Comparison of ENCODE assay signal across 14 cellular contexts in genomic region chr10:110576220-110576619, GRCh38. TPM values are rescaled to one million over a fixed set of nuclear protein-coding genes. Genes with fewer than 3 reads are reported as not detected.
DNase-seq lines count a peak whose midpoint lies in the region; ATAC-seq, FAIRE-seq and TF ChIP-seq lines count a peak whose summit lies in the region.
"Had no signal": no experiment of that assay in that cellular context is flagged by ENCODE, and none has a peak within 500 bp of the region (broad histone marks: within the 10 kb centered on the region; RNA-seq: fewer than 3 reads in every experiment).

No MANE protein-coding gene starts in this region.

- peaks cover 5 to 19% of the 10 kb centered on the region in 2 experiments for H3K36me3 ChIP-seq in endothelial cell of umbilical vein (ENCODE audit: control insufficient read depth in 2 of 2, extremely low read depth in 1 of 2, insufficient read depth in 2 of 2, low read length in 2 of 2)

- no peak for ATAC-seq in activated CD8-positive, alpha-beta T cell treated with anti-CD3 and anti-CD28 coated beads for 36 hours
- no peak for ATAC-seq in activated CD8-positive, alpha-beta T cell treated with anti-CD3 and anti-CD28 coated beads, Interleukin-2, amount 10 ng/mL, durations not matched to agents 7 days and 5 days
- no peak for ATAC-seq in HG02763 (IDR thresholded peaks at IDR 0.05; ENCODE audit: unreplicated experiment)
- ATAC-seq in GM18873 (IDR thresholded peaks at IDR 0.05; ENCODE audit: low FRiP score, unreplicated experiment) = no peak
- ATAC-seq in stimulated activated naive B cell treated with anti-CD40 and anti-IgM and Interleukin-4, amounts not matched to agents 10 μg/mL and 1 μg/mL and 100 μg/mL, for 72 hours (replicated peaks) = no peak
- ATAC-seq: effector memory CD8-positive, alpha-beta T cell had no signal

- no peaks in the 10 kb centered on the region for H3K9me3 Mint-ChIP-seq in activated CD8-positive, alpha-beta T cell treated with anti-CD3 and anti-CD28 coated beads for 36 hours
- H3K9me3 Mint-ChIP-seq in activated CD8-positive, alpha-beta T cell treated with anti-CD3 and anti-CD28 coated beads, Interleukin-2, amount 10 ng/mL, durations not matched to agents 7 days and 5 days (ENCODE audit: insufficient read depth) = no peaks in the 10 kb centered on the region
- H3K9me3 Mint-ChIP-seq in stimulated activated naive B cell treated with anti-CD40 and anti-IgM and Interleukin-4, amounts not matched to agents 10 μg/mL and 1 μg/mL and 100 μg/mL, for 72 hours = no peaks in the 10 kb centered on the region
- H3K9me3 Mint-ChIP-seq: effector memory CD8-positive, alpha-beta T cell had no signal

- peaks cover 10% of the 10 kb centered on the region for H3K4me1 ChIP-seq in endothelial cell of umbilical vein (ENCODE audit: control insufficient read depth, extremely low read depth, insufficient read depth, low read length)

- intact Hi-C loops in activated CD8-positive, alpha-beta T cell treated with anti-CD3 and anti-CD28 coated beads for 36 hours (cut with micrococcal nuclease) = no loop called here
- intact Hi-C loops in endothelial cell of umbilical vein (cut with micrococcal nuclease) = no loop called here

- H3K4me1 Mint-ChIP-seq in activated CD8-positive, alpha-beta T cell treated with anti-CD3 and anti-CD28 coated beads for 36 hours (ENCODE audit: low read depth) = peaks cover 36% of the 10 kb centered on the region
- peaks cover 23% of the 10 kb centered on the region for H3K4me1 Mint-ChIP-seq in activated CD8-positive, alpha-beta T cell treated with anti-CD3 and anti-CD28 coated beads, Interleukin-2, amount 10 ng/mL, durations not matched to agents 7 days and 5 days (ENCODE audit: low read depth)
- H3K4me1 Mint-ChIP-seq in stimulated activated naive B cell treated with anti-CD40 and anti-IgM and Interleukin-4, amounts not matched to agents 10 μg/mL and 1 μg/mL and 100 μg/mL, for 72 hours = peaks cover 5 to 23% of the 10 kb centered on the region in 2 donors

- no peak overlapping the region for H3K27ac ChIP-seq in endothelial cell of umbilical vein (ENCODE audit: insufficient read depth, low read depth, low read length)

- H3K27me3 Mint-ChIP-seq in activated CD8-positive, alpha-beta T cell treated with anti-CD3 and anti-CD28 coated beads for 36 hours = no peaks in the 10 kb centered on the region
- no peaks in the 10 kb centered on the region for H3K27me3 Mint-ChIP-seq in activated CD8-positive, alpha-beta T cell treated with anti-CD3 and anti-CD28 coated beads, Interleukin-2, amount 10 ng/mL, durations not matched to agents 7 days and 5 days (ENCODE audit: low read depth)
- no peaks in the 10 kb centered on the region for H3K27me3 Mint-ChIP-seq in stimulated activated naive B cell treated with anti-CD40 and anti-IgM and Interleukin-4, amounts not matched to agents 10 μg/mL and 1 μg/mL and 100 μg/mL, for 72 hours
- H3K27me3 Mint-ChIP-seq: effector memory CD8-positive, alpha-beta T cell had no signal

- peaks cover 2% of the 10 kb centered on the region for H3K9me1 ChIP-seq in endothelial cell of umbilical vein (replicated peaks; ENCODE audit: control insufficient read depth, extremely low read depth, insufficient read depth, low read length)

- no peak overlapping the region for H3K4me3 Mint-ChIP-seq in activated CD8-positive, alpha-beta T cell treated with anti-CD3 and anti-CD28 coated beads for 36 hours
- H3K4me3 Mint-ChIP-seq in activated CD8-positive, alpha-beta T cell treated with anti-CD3 and anti-CD28 coated beads, Interleukin-2, amount 10 ng/mL, durations not matched to agents 7 days and 5 days = no peak overlapping the region
- no peak overlapping the region for H3K4me3 Mint-ChIP-seq in stimulated activated naive B cell treated with anti-CD40 and anti-IgM and Interleukin-4, amounts not matched to agents 10 μg/mL and 1 μg/mL and 100 μg/mL, for 72 hours
- H3K4me3 Mint-ChIP-seq: effector memory CD8-positive, alpha-beta T cell had no signal

- no peak overlapping the region for H3K4me2 ChIP-seq in endothelial cell of umbilical vein (ENCODE audit: insufficient read depth, low read length)

- no peak for DNase-seq in activated CD8-positive, alpha-beta T cell treated with anti-CD3 and anti-CD28 coated beads for 36 hours
- DNase-seq in activated CD8-positive, alpha-beta T cell treated with anti-CD3 and anti-CD28 coated beads, Interleukin-2, amount 10 ng/mL, durations not matched to agents 7 days and 5 days = no peak
- no peak for DNase-seq in RCC 7860 (ENCODE audit: low spot score)
- peak; percentile 66 for DNase-seq in endothelial cell of umbilical vein (ENCODE audit: low read depth, low spot score)
- DNase-seq in pulmonary artery endothelial cell (ENCODE audit: low read depth, low spot score) = peak; percentile 35
- no peak for DNase-seq in stimulated activated naive B cell treated with anti-CD40 and anti-IgM and Interleukin-4, amounts not matched to agents 10 μg/mL and 1 μg/mL and 100 μg/mL, for 72 hours
- DNase-seq: ACHN; amygdala; effector memory CD8-positive, alpha-beta T cell; NCI-H446 treated with DMSO at 0.1 percent for 48 hours; T-helper 9 cell had no signal

- H2AFZ ChIP-seq in endothelial cell of umbilical vein (ENCODE audit: low read depth, low read length) = no peak overlapping the region

- H3K27ac Mint-ChIP-seq in activated CD8-positive, alpha-beta T cell treated with anti-CD3 and anti-CD28 coated beads for 36 hours = peak overlapping the region; percentile 22
- no peak overlapping the region for H3K27ac Mint-ChIP-seq in activated CD8-positive, alpha-beta T cell treated with anti-CD3 and anti-CD28 coated beads, Interleukin-2, amount 10 ng/mL, durations not matched to agents 7 days and 5 days
- H3K27ac Mint-ChIP-seq in stimulated activated naive B cell treated with anti-CD40 and anti-IgM and Interleukin-4, amounts not matched to agents 10 μg/mL and 1 μg/mL and 100 μg/mL, for 72 hours = no peak overlapping the region

- no peak overlapping the region for H3K9ac ChIP-seq in endothelial cell of umbilical vein (replicated peaks; ENCODE audit: extremely low read depth, insufficient read depth, low read length)

- FAIRE-seq in RCC 7860 (lab: Jason Lieb, UNC) (peak; percentile 57), endothelial cell of umbilical vein (lab: Jason Lieb, UNC) (peak; percentile 15)

- TF ChIP-seq CTCF in activated CD8-positive, alpha-beta T cell treated with anti-CD3 and anti-CD28 coated beads for 36 hours (IDR thresholded peaks at IDR 0.05) = no peak
- no peak for TF ChIP-seq CTCF in endothelial cell of umbilical vein (IDR thresholded peaks at IDR 0.05; ENCODE audit: extremely low read depth in 1 of 2, insufficient read depth in 1 of 2, low read depth in 1 of 2, low read length in 2 of 2)

- POLR2A ChIA-PET in activated CD8-positive, alpha-beta T cell treated with anti-CD3 and anti-CD28 coated beads for 36 hours (lab: Charles Lee) = interaction anchor here (1.1 kb wide), 1 partner anchor 73 kb away, joined by 3 read pairs; no protein-coding TSS in a partner anchor
- POLR2A ChIA-PET in activated CD8-positive, alpha-beta T cell treated with anti-CD3 and anti-CD28 coated beads, Interleukin-2, amount 10 ng/mL, durations not matched to agents 7 days and 5 days (lab: Charles Lee) = no interaction called here
- POLR2A ChIA-PET in endothelial cell of umbilical vein (lab: Charles Lee) = no interaction called here

- BruUV-seq in endothelial cell of umbilical vein (replicated peaks; lab: Mats Ljungman, UMichigan) = no TSS peak

- dilution Hi-C loops in endothelial cell of umbilical vein (cut with MboI; ENCODE audit: extremely low pct_ligation_motif_present, low sequenced_read_pairs) = no loop called here

- TF ChIP-seq POLR2A in endothelial cell of umbilical vein (IDR thresholded peaks at IDR 0.05; ENCODE audit: low read depth, low read length) = no peak

- H3K27me3 ChIP-seq in endothelial cell of umbilical vein (ENCODE audit: control insufficient read depth in 2 of 2, insufficient read depth in 2 of 2, low read length in 2 of 2) = no peaks in the 10 kb centered on the region

- H3K79me2 ChIP-seq in endothelial cell of umbilical vein (ENCODE audit: control insufficient read depth, insufficient read depth, low read length) = peaks cover 47% of the 10 kb centered on the region

- no peak overlapping the region for H3K4me3 ChIP-seq in endothelial cell of umbilical vein (replicated peaks in 1 of 3; ENCODE audit: insufficient read depth in 1 of 3, low read depth in 1 of 3, low read length in 3 of 3)
- H3K4me3 ChIP-seq: lung had no signal

- no peaks in the 10 kb centered on the region for H3K9me3 ChIP-seq in endothelial cell of umbilical vein (replicated peaks; ENCODE audit: control insufficient read depth, insufficient read depth, low read length)

- H3K36me3 Mint-ChIP-seq in activated CD8-positive, alpha-beta T cell treated with anti-CD3 and anti-CD28 coated beads for 36 hours (ENCODE audit: low read depth) = peaks cover 37% of the 10 kb centered on the region
- H3K36me3 Mint-ChIP-seq in activated CD8-positive, alpha-beta T cell treated with anti-CD3 and anti-CD28 coated beads, Interleukin-2, amount 10 ng/mL, durations not matched to agents 7 days and 5 days (ENCODE audit: low read depth) = peaks cover 62% of the 10 kb centered on the region
- H3K36me3 Mint-ChIP-seq in stimulated activated naive B cell treated with anti-CD40 and anti-IgM and Interleukin-4, amounts not matched to agents 10 μg/mL and 1 μg/mL and 100 μg/mL, for 72 hours = peaks cover 14 to 18% of the 10 kb centered on the region in 2 donors

- H4K20me1 ChIP-seq in endothelial cell of umbilical vein (replicated peaks; ENCODE audit: control insufficient read depth, extremely low read depth, insufficient read depth, low read length) = no peaks in the 10 kb centered on the region

- CTCF ChIA-PET in activated CD8-positive, alpha-beta T cell treated with anti-CD3 and anti-CD28 coated beads for 36 hours (lab: Charles Lee) = no interaction called here
- CTCF ChIA-PET in activated CD8-positive, alpha-beta T cell treated with anti-CD3 and anti-CD28 coated beads, Interleukin-2, amount 10 ng/mL, durations not matched to agents 7 days and 5 days (lab: Charles Lee) = interaction anchor here (1.1 kb wide), 1 partner anchor 24 kb away, joined by 4 read pairs; no protein-coding TSS in a partner anchor
- CTCF ChIA-PET in endothelial cell of umbilical vein (lab: Charles Lee) = no interaction called here

RNA-seq across cellular contexts. Expression of gene SMC3, which starts 8.7 kb away (rescaled TPM):
- 10 to 100 TPM; 69.7 to 71.2 TPM for total RNA-seq in activated CD8-positive, alpha-beta T cell treated with anti-CD3 and anti-CD28 coated beads for 36 hours
- total RNA-seq in activated CD8-positive, alpha-beta T cell treated with anti-CD3 and anti-CD28 coated beads, Interleukin-2, amount 10 ng/mL, durations not matched to agents 7 days and 5 days = 10 to 100 TPM; 75.6 to 82.2 TPM
- total RNA-seq in endothelial cell of umbilical vein (44.2 and 45.0 TPM in 2 replicates), pulmonary artery endothelial cell (28.5 and 36.6 TPM in 2 replicates)
- polyA plus RNA-seq in endothelial cell of umbilical vein = 3.1 and 5.5 TPM in 2 replicates
- 10.8 and 12.9 TPM in 2 replicates for polyA plus RNA-seq in endothelial cell of umbilical vein (2011; cell fraction: cytosol; rRNA removed)
- polyA plus RNA-seq in endothelial cell of umbilical vein (2011; cell fraction: nucleus; rRNA removed) = 10.5 and 16.9 TPM in 2 replicates
- polyA plus RNA-seq in endothelial cell of umbilical vein (2012) = 29.2 and 38.9 TPM in 2 replicates
- polyA minus RNA-seq in endothelial cell of umbilical vein = 8.4 and 8.5 TPM in 2 replicates
- 19.0 TPM for polyA minus RNA-seq in endothelial cell of umbilical vein (2011; cell fraction: cytosol; rRNA and poly(A)+ RNA removed)
- polyA minus RNA-seq in endothelial cell of umbilical vein (2011; cell fraction: nucleus; rRNA and poly(A)+ RNA removed) = 5.5 and 8.2 TPM in 2 replicates

Comparison
In these comparisons a context has a peak if more than half of its experiments do, and no peak if none do; other contexts are left out.
1. DNase-seq: peak in endothelial cell of umbilical vein (single experiment) and pulmonary artery endothelial cell (single experiment); none in activated CD8-positive, alpha-beta T cell treated with anti-CD3 and anti-CD28 coated beads for 36 hours (single experiment), activated CD8-positive, alpha-beta T cell treated with anti-CD3 and anti-CD28 coated beads, Interleukin-2, amount 10 ng/mL, durations not matched to agents 7 days and 5 days (single experiment), RCC 7860 (single experiment) and stimulated activated naive B cell treated with anti-CD40 and anti-IgM and Interleukin-4, amounts not matched to agents 10 μg/mL and 1 μg/mL and 100 μg/mL, for 72 hours (single experiment).